In the genomic region with DNA sequence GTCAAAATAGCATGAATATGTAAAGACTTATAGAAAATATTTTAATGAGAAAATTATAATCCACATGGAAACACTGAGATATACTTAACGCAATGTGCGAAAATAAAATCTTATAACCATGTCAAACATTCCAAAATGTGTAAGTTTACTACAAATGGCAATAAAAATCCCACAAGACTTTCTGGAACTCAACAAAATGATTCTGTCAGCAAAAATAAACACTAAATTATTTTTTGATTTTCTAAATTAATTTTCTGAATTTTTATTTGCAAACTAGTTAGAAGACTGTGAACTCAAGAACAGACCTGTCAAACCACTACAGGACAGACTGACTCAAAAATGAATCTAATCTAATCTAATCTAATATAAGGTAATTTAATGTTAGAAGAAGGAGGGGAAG, we compare ENCODE assay signal across 22 cellular contexts.
"Had no signal": no experiment of that assay in that cellular context is flagged by ENCODE, and none has a peak within 500 bp of the region (broad histone marks: within the 10 kb centered on the region; RNA-seq: fewer than 3 reads in every experiment).

No MANE protein-coding gene starts in this region.

- H3K27ac ChIP-seq: colonic mucosa, esophagus muscularis mucosa, foreskin keratinocyte, gastroesophageal sphincter, heart left ventricle, hepatocyte, left lung, lower lobe of right lung had no signal

- H3K9me3 ChIP-seq: colonic mucosa, esophagus muscularis mucosa, gastroesophageal sphincter, heart left ventricle, left lung, lower lobe of right lung, mucosa of descending colon had no signal

- H3K27me3 ChIP-seq: colonic mucosa, esophagus muscularis mucosa, foreskin keratinocyte, gastroesophageal sphincter, heart left ventricle, hepatocyte, left lung had no signal

- H2AFZ ChIP-seq: hepatocyte had no signal

- H3K4me2 ChIP-seq: hepatocyte had no signal

- FAIRE-seq: frontal cortex, islet of Langerhans, keratinocyte had no signal

- ATAC-seq: effector memory CD8-positive, alpha-beta T cell; foreskin keratinocyte; gastroesophageal sphincter; heart left ventricle; left cardiac atrium; left lung; left ventricle myocardium superior; lower lobe of right lung; mucosa of descending colon had no signal

- H3K4me1 ChIP-seq: colonic mucosa, esophagus muscularis mucosa, foreskin keratinocyte, gastroesophageal sphincter, left lung, lower lobe of right lung had no signal

- H3K4me3 ChIP-seq: colonic mucosa, esophagus muscularis mucosa, gastroesophageal sphincter, heart left ventricle, hepatocyte, left lung, lower lobe of right lung, mucosa of descending colon had no signal

- H3K36me3 ChIP-seq: colonic mucosa, left lung, lower lobe of right lung had no signal

- H3K79me2 ChIP-seq: hepatocyte had no signal

- DNase-seq: colonic mucosa; cortex of kidney; effector CD8-positive, alpha-beta T cell; effector memory CD8-positive, alpha-beta T cell; endodermal cell; foreskin keratinocyte; heart left ventricle; hypothalamus; immature natural killer cell; left cardiac atrium; left lung; left ventricle myocardium superior; lower lobe of right lung; mesenchymal stem cell; mucosa of descending colon; naive B cell had no signal
